In genomic region chr4:123838426-123838825, GRCh38 we compare ENCODE assay signal across 2 cellular contexts.
A peak's percentile ranks its signal among the peaks of the same experiment; 100 is the strongest.
TF ChIP-seq lines count a peak whose summit lies in the region.

No MANE protein-coding gene starts in this region.

TF ChIP-seq in SK-N-SH, 30 proteins besides CTCF, POLR2A, EP300 and RAD21 (continued from another document):
- TF ChIP-seq FOSL2 (IDR thresholded peaks at IDR 0.05; ENCODE audit: borderline replicate concordance, low read depth), result no peak
- no peak for TF ChIP-seq ELF1 (IDR thresholded peaks at IDR 0.05)
- TF ChIP-seq RXRA (IDR thresholded peaks at IDR 0.05; ENCODE audit: borderline replicate concordance, low read depth), result no peak
- no peak for TF ChIP-seq MAX (IDR thresholded peaks at IDR 0.05; ENCODE audit: low read depth)
- TF ChIP-seq PBX3 (IDR thresholded peaks at IDR 0.05), result peak; percentile 32; the same call in 1 of the 2 replicates

TF ChIP-seq in SK-N-SH treated with all-trans-retinoic acid at 6 μM for 48 hours, 23 proteins besides CTCF, POLR2A, EP300 and RAD21 (continued from another document):
- TF ChIP-seq ZNF565 (CRISPR knock-in tag; conservative IDR thresholded peaks at IDR 0.05; ENCODE audit: low read depth) (no peak), TSHZ2 (CRISPR knock-in tag; IDR thresholded peaks at IDR 0.05) (no peak), GLIS3 (CRISPR knock-in tag; IDR thresholded peaks at IDR 0.05) (no peak), RARB (CRISPR knock-in tag; IDR thresholded peaks at IDR 0.05) (no peak), TOX (CRISPR knock-in tag; IDR thresholded peaks at IDR 0.05; ENCODE audit: borderline replicate concordance) (no peak), ISL1 (CRISPR knock-in tag; IDR thresholded peaks at IDR 0.05) (no peak), TCF4 (CRISPR knock-in tag; IDR thresholded peaks at IDR 0.05; ENCODE audit: borderline replicate concordance) (no peak)
